ENCODE assay signal across 6 cellular contexts in genomic region chr3:175580318-175580717, GRCh38.
"Had no signal": no experiment of that assay in that cellular context is flagged by ENCODE, and none has a peak within 500 bp of the region (broad histone marks: within the 10 kb centered on the region; RNA-seq: fewer than 3 reads in every experiment).

No MANE protein-coding gene starts in this region.

- H3K27ac ChIP-seq: GM23248 had no signal

- H3K36me3 ChIP-seq: HAP-1 had no signal

- FAIRE-seq: HTR-8/SVneo had no signal

- DNase-seq: GM23248, GOT3, H7, KBM-7 had no signal

- H3K9ac ChIP-seq: GM23248 had no signal

- H2AFZ ChIP-seq: GM23248 had no signal

- H3K9me3 ChIP-seq: HAP-1 had no signal

- H3K4me3 ChIP-seq: GM23248, HAP-1 had no signal
